11 cellular contexts compared by ENCODE assay signal in the genomic region with DNA sequence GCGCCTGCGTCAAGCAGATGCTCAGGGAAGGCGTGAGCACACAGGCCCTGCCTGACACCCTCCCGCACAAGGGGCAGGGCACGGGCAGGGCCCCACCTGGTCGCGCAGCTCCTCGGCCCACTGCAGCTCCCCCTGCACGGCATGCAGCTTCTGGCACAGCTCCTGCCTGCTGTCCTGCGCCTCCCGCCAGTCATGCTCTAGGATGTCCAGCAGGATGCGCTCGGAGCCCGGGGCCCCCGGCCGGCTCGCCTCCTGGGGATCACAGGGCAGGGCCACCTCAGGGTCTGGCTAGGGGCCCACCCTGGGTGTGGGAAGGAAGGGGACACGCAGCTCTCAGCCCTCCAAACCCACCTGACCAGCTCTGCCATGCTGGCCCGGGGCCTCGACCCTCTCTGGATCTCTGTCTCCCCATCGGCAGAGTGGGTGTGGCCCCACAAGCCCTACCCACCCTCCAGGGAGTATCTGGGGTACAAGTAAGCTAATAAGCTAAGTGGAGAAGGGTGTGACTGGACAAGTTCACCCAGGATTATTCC. TPM values are rescaled to one million over a fixed set of nuclear protein-coding genes. Genes with fewer than 3 reads are reported as not detected.
DNase-seq lines count a peak whose midpoint lies in the region; ATAC-seq and TF ChIP-seq lines count a peak whose summit lies in the region.
"Had no signal": no experiment of that assay in that cellular context is flagged by ENCODE, and none has a peak within 500 bp of the region (broad histone marks: within the 10 kb centered on the region; RNA-seq: fewer than 3 reads in every experiment).

No MANE protein-coding gene starts in this region.

- peaks cover 36% of the 10 kb centered on the region for H3K4me1 Mint-ChIP-seq in Caco-2 (ENCODE audit: low read depth, unreplicated experiment)
- H3K4me1 Mint-ChIP-seq in stimulated activated naive CD8-positive, alpha-beta T cell treated with anti-CD3 and anti-CD28 coated beads, Interleukin-15, amount 100 ng/mL, for 72 hours: no peaks in the 10 kb centered on the region

- H3K27me3 ChIP-seq in Caco-2 (replicated peaks; ENCODE audit: control insufficient read depth, insufficient read depth, low read length): no peaks in the 10 kb centered on the region
- no peaks in the 10 kb centered on the region for H3K27me3 ChIP-seq in body of pancreas
- H3K27me3 ChIP-seq in parathyroid adenoma (ENCODE audit: control insufficient read depth, insufficient read depth, low read length): no peaks in the 10 kb centered on the region

- ATAC-seq in body of pancreas (no peak), left ventricle myocardium superior (peak; percentile 52)
- no peak for ATAC-seq in stimulated activated naive CD8-positive, alpha-beta T cell treated with anti-CD3 and anti-CD28 coated beads, Interleukin-15, amount 100 ng/mL, for 72 hours

- H3K9me3 ChIP-seq in Caco-2 (no peaks in the 10 kb centered on the region), body of pancreas (no peaks in the 10 kb centered on the region), parathyroid adenoma (ENCODE audit: control insufficient read depth, low read length) (no peaks in the 10 kb centered on the region)

- no peak for TF ChIP-seq CTCF in Caco-2 (IDR thresholded peaks at IDR 0.05; ENCODE audit: insufficient read depth in 1 of 2, low read depth in 1 of 2, low read length in 1 of 2, severe bottlenecking in 1 of 2, unreplicated experiment in 1 of 2)
- no peak for TF ChIP-seq CTCF in body of pancreas (IDR thresholded peaks at IDR 0.05)
- no peak for TF ChIP-seq CTCF in parathyroid adenoma (IDR thresholded peaks at IDR 0.05)

- no peak overlapping the region for H3K4me3 Mint-ChIP-seq in Caco-2 (ENCODE audit: unreplicated experiment)
- H3K4me3 Mint-ChIP-seq in stimulated activated naive CD8-positive, alpha-beta T cell treated with anti-CD3 and anti-CD28 coated beads, Interleukin-15, amount 100 ng/mL, for 72 hours: no peak overlapping the region

- H2AFZ ChIP-seq in parathyroid adenoma: no peak overlapping the region

- peak overlapping the region in 3 of 4 donors; percentile 60 to 84 (median 67) for H3K27ac ChIP-seq in body of pancreas
- H3K27ac ChIP-seq in parathyroid adenoma: peak overlapping the region; percentile 15

- intact Hi-C loops in Caco-2 (cut with micrococcal nuclease; ENCODE audit: unreplicated experiment) (no loop called here), body of pancreas (cut with DNase I) (no loop called here), left ventricle myocardium superior (cut with micrococcal nuclease) (no loop called here)

- peak overlapping the region; percentile 85 for H3K27ac Mint-ChIP-seq in Caco-2 (ENCODE audit: unreplicated experiment)
- H3K27ac Mint-ChIP-seq in stimulated activated naive CD8-positive, alpha-beta T cell treated with anti-CD3 and anti-CD28 coated beads, Interleukin-15, amount 100 ng/mL, for 72 hours: peak overlapping the region in 1 of 2 donors; percentile 40

- H3K4me2 ChIP-seq in parathyroid adenoma (ENCODE audit: low read length): no peak overlapping the region

- WGBS in body of pancreas, 2 donors: 70 to 89% methylated on average over 8 to 19 of the region's 21 CpGs

- no peak overlapping the region for H3K9ac ChIP-seq in parathyroid adenoma

- H3K9me3 Mint-ChIP-seq in Caco-2 (ENCODE audit: unreplicated experiment): no peaks in the 10 kb centered on the region
- H3K9me3 Mint-ChIP-seq in stimulated activated naive CD8-positive, alpha-beta T cell treated with anti-CD3 and anti-CD28 coated beads, Interleukin-15, amount 100 ng/mL, for 72 hours: no peaks in the 10 kb centered on the region

- POLR2A ChIA-PET in Caco-2 (lab: Charles Lee): no interaction called here

- no peak overlapping the region for H3K4me3 ChIP-seq in Caco-2 (ENCODE audit: low read depth, low read length)
- H3K4me3 ChIP-seq in body of pancreas: no peak overlapping the region
- H3K4me3 ChIP-seq in parathyroid adenoma (ENCODE audit: low read depth, low read length): no peak overlapping the region

- no TSS peak for BruUV-seq in Caco-2 (replicated peaks; lab: Mats Ljungman, UMichigan)

- CTCF ChIA-PET in Caco-2 (lab: Charles Lee): no interaction called here

- H3K4me1 ChIP-seq in Caco-2: peaks cover 46% of the 10 kb centered on the region
- H3K4me1 ChIP-seq in body of pancreas: peaks cover 60% of the 10 kb centered on the region
- no peaks in the 10 kb centered on the region for H3K4me1 ChIP-seq in parathyroid adenoma

- peaks cover 37% of the 10 kb centered on the region for H3K36me3 Mint-ChIP-seq in Caco-2 (ENCODE audit: insufficient read depth, unreplicated experiment)

- no peaks in the 10 kb centered on the region for H3K27me3 Mint-ChIP-seq in Caco-2 (ENCODE audit: insufficient read depth, unreplicated experiment)
- H3K27me3 Mint-ChIP-seq in stimulated activated naive CD8-positive, alpha-beta T cell treated with anti-CD3 and anti-CD28 coated beads, Interleukin-15, amount 100 ng/mL, for 72 hours: no peaks in the 10 kb centered on the region

- DNase-seq in Caco-2 (no peak), body of pancreas (no peak), left ventricle myocardium superior (peak; percentile 64), DMS114 treated with DMSO at 0.1 percent for 48 hours (lab: John Stamatoyannopoulos, UW; ENCODE audit: unreplicated experiment) (no peak), cerebellar nuclear complex (lab: John Stamatoyannopoulos, UW) (no peak), NCI-H2107 treated with DMSO at 0.1 percent for 48 hours (lab: John Stamatoyannopoulos, UW; ENCODE audit: unreplicated experiment) (no peak)
- DNase-seq in stimulated activated naive CD8-positive, alpha-beta T cell treated with anti-CD3 and anti-CD28 coated beads, Interleukin-15, amount 100 ng/mL, for 72 hours: no peak
- DNase-seq: DMS 273 treated with DMSO at 0.1 percent for 48 hours, NCI-H187 treated with DMSO at 0.1 percent for 48 hours, nucleus accumbens had no signal

- H3K79me2 ChIP-seq in parathyroid adenoma: no peaks in the 10 kb centered on the region

- H3K36me3 ChIP-seq in Caco-2 (ENCODE audit: control insufficient read depth, insufficient read depth, low read length): peaks cover 1% of the 10 kb centered on the region; the same call in 1 of the 2 replicates
- peaks cover 0 to 4% of the 10 kb centered on the region in 2 donors for H3K36me3 ChIP-seq in body of pancreas (replicated peaks in 1 of 2; ENCODE audit: insufficient read depth in 1 of 2, low read depth in 2 of 2)
- no peaks in the 10 kb centered on the region for H3K36me3 ChIP-seq in parathyroid adenoma (ENCODE audit: control insufficient read depth, insufficient read depth, low read length)

- TF ChIP-seq POLR2A in body of pancreas (IDR thresholded peaks at IDR 0.05): no peak

RNA-seq across cellular contexts. Expression of a gene that starts 10.7 kb away (rescaled TPM):
- total RNA-seq in Caco-2 (2022) (26.5 and 31.7 TPM in 2 replicates), body of pancreas (10 to 100 TPM; 17.4 to 28.7 TPM), left ventricle myocardium superior (10.0 TPM)

RNA-seq across cellular contexts. Expression of a gene that starts 22.3 kb away (rescaled TPM):
- total RNA-seq in Caco-2 (2022) (3.6 TPM in 2 replicates), body of pancreas (1 to 10 TPM; 3.0 to 7.3 TPM), left ventricle myocardium superior (13.9 TPM)

RNA-seq across cellular contexts. Expression of a gene that starts 51.8 kb away (rescaled TPM):
- total RNA-seq in Caco-2 (2022) (75.0 and 76.1 TPM in 2 replicates), body of pancreas (10 to 100 TPM; 73.2 to 84.7 TPM), left ventricle myocardium superior (14.6 TPM)
